ENCODE assay signal across 27 cellular contexts in genomic region chr12:107308310-107308709, GRCh38.
"Had no signal": no experiment of that assay in that cellular context is flagged by ENCODE, and none has a peak within 500 bp of the region (broad histone marks: within the 10 kb centered on the region; RNA-seq: fewer than 3 reads in every experiment).

No MANE protein-coding gene starts in this region.

- H3K4me1 ChIP-seq: psoas muscle, right lobe of liver, sigmoid colon, stomach, thyroid gland, tibial nerve, upper lobe of left lung, vagina had no signal

- H3K4me3 ChIP-seq: neural progenitor cell, ovary, psoas muscle, right lobe of liver, sigmoid colon, stomach, thoracic aorta, thyroid gland, tibial nerve, upper lobe of left lung, vagina had no signal

- H3K27ac ChIP-seq: neural progenitor cell, ovary, parathyroid adenoma, psoas muscle, right lobe of liver, sigmoid colon, stomach, thoracic aorta, thyroid gland, tibial nerve, upper lobe of left lung, vagina had no signal

- H3K27me3 ChIP-seq: neural progenitor cell, ovary, right lobe of liver, sigmoid colon, thyroid gland, upper lobe of left lung, vagina had no signal

- H3K4me3 Mint-ChIP-seq: nephron; neural progenitor cell; stimulated activated effector memory CD8-positive, alpha-beta T cell treated with anti-CD3 and anti-CD28 coated beads, Interleukin-12 subunit alpha, Interleukin-12 subunit beta, amount 100 ng/mL, for 72 hours; stimulated activated naive B cell treated with anti-CD40 and anti-IgM and Interleukin-4, amounts not matched to agents 10 μg/mL and 1 μg/mL and 100 μg/mL, for 72 hours; stimulated activated naive CD8-positive, alpha-beta T cell treated with anti-CD3 and anti-CD28 coated beads, Interleukin-15, Interleukin-2, amounts not matched to agents 100 ng/mL and 50 ng/mL, for 24 hours had no signal

- H3K9me3 Mint-ChIP-seq: nephron; neural progenitor cell; stimulated activated effector memory CD8-positive, alpha-beta T cell treated with anti-CD3 and anti-CD28 coated beads, Interleukin-12 subunit alpha, Interleukin-12 subunit beta, amount 100 ng/mL, for 72 hours; stimulated activated naive CD8-positive, alpha-beta T cell treated with anti-CD3 and anti-CD28 coated beads, Interleukin-15, Interleukin-2, amounts not matched to agents 100 ng/mL and 50 ng/mL, for 24 hours had no signal

- H3K4me1 Mint-ChIP-seq: nephron had no signal

- H3K9me3 ChIP-seq: psoas muscle, right lobe of liver, sigmoid colon, stomach, thoracic aorta, thyroid gland, upper lobe of left lung, vagina had no signal

- H3K79me2 ChIP-seq: parathyroid adenoma had no signal

- H3K4me2 ChIP-seq: neural progenitor cell had no signal

- H3K9ac ChIP-seq: neural progenitor cell, parathyroid adenoma had no signal

- H3K36me3 Mint-ChIP-seq: neural progenitor cell; stimulated activated effector memory CD8-positive, alpha-beta T cell treated with anti-CD3 and anti-CD28 coated beads, Interleukin-12 subunit alpha, Interleukin-12 subunit beta, amount 100 ng/mL, for 72 hours; stimulated activated naive B cell treated with anti-CD40 and anti-IgM and Interleukin-4, amounts not matched to agents 10 μg/mL and 1 μg/mL and 100 μg/mL, for 72 hours had no signal

- DNase-seq: occipital lobe; ovary; posterior cingulate gyrus; psoas muscle; right cardiac atrium; right lobe of liver; sigmoid colon; small intestine; stimulated activated CD4-positive, alpha-beta T cell treated with anti-CD3 and anti-CD28 coated beads, Interleukin-15, amount 100 ng/mL, for 24 hours; stimulated activated CD4-positive, alpha-beta T cell treated with anti-CD3 and anti-CD28 coated beads, Interleukin-2, amount 100 ng/mL, for 24 hours; stimulated activated CD4-positive, alpha-beta T cell treated with anti-CD3 and anti-CD28 coated beads, Interleukin-2, amount 100 ng/mL, for 48 hours; stimulated activated CD4-positive, alpha-beta T cell treated with anti-CD3 and anti-CD28 coated beads, Interleukin-4, amount 100 ng/mL, for 24 hours; stimulated activated naive B cell treated with anti-CD40 and anti-IgM and Interleukin-4, amounts not matched to agents 10 μg/mL and 1 μg/mL and 100 μg/mL, for 72 hours; stimulated activated naive CD4-positive, alpha-beta T cell treated with Interleukin-2 at 50 U/mL for 16 hours; stomach; thyroid gland; trophoblast cell; upper lobe of left lung had no signal

- ATAC-seq: psoas muscle; right cardiac atrium; right lobe of liver; stimulated activated naive B cell treated with anti-CD40 and anti-IgM and Interleukin-4, amounts not matched to agents 10 μg/mL and 1 μg/mL and 100 μg/mL, for 72 hours had no signal

- H3K36me3 ChIP-seq: neural progenitor cell, ovary, right lobe of liver, sigmoid colon, stomach, thoracic aorta, thyroid gland, tibial nerve, upper lobe of left lung, vagina had no signal

- H3K27ac Mint-ChIP-seq: nephron; neural progenitor cell; progenitor cell of endocrine pancreas; stimulated activated effector memory CD8-positive, alpha-beta T cell treated with anti-CD3 and anti-CD28 coated beads, Interleukin-12 subunit alpha, Interleukin-12 subunit beta, amount 100 ng/mL, for 72 hours; stimulated activated naive B cell treated with anti-CD40 and anti-IgM and Interleukin-4, amounts not matched to agents 10 μg/mL and 1 μg/mL and 100 μg/mL, for 72 hours; stimulated activated naive CD8-positive, alpha-beta T cell treated with anti-CD3 and anti-CD28 coated beads, Interleukin-15, Interleukin-2, amounts not matched to agents 100 ng/mL and 50 ng/mL, for 24 hours had no signal

- H2AFZ ChIP-seq: neural progenitor cell, parathyroid adenoma had no signal
